22 cellular contexts compared by ENCODE assay signal in genomic region chr4:133596459-133596858, GRCh38.
"Had no signal": no experiment of that assay in that cellular context is flagged by ENCODE, and none has a peak within 500 bp of the region (broad histone marks: within the 10 kb centered on the region; RNA-seq: fewer than 3 reads in every experiment).

No MANE protein-coding gene starts in this region.

- FAIRE-seq: bronchial epithelial cell, endothelial cell of umbilical vein had no signal

- H3K27me3 ChIP-seq: ascending aorta, esophagus squamous epithelium, heart right ventricle, upper lobe of right lung had no signal

- ATAC-seq: heart right ventricle; natural killer cell; sciatic nerve; stimulated activated effector memory CD8-positive, alpha-beta T cell treated with anti-CD3 and anti-CD28 coated beads, Interleukin-12 subunit alpha, Interleukin-12 subunit beta, amount 100 ng/mL, for 72 hours; upper lobe of right lung had no signal

- H3K4me1 Mint-ChIP-seq: natural killer cell; stimulated activated effector memory CD8-positive, alpha-beta T cell treated with anti-CD3 and anti-CD28 coated beads, Interleukin-12 subunit alpha, Interleukin-12 subunit beta, amount 100 ng/mL, for 72 hours had no signal

- H3K4me3 ChIP-seq: ascending aorta, esophagus squamous epithelium, heart right ventricle, thoracic aorta, upper lobe of right lung had no signal

- H3K9me3 Mint-ChIP-seq: dendritic cell treated with granulocyte-macrophage colony-stimulating factor and Interleukin-4, amounts not matched to agents 40 ng/mL and 50 ng/mL, for 4 days had no signal

- H3K36me3 Mint-ChIP-seq: natural killer cell; stimulated activated effector memory CD8-positive, alpha-beta T cell treated with anti-CD3 and anti-CD28 coated beads, Interleukin-12 subunit alpha, Interleukin-12 subunit beta, amount 100 ng/mL, for 72 hours had no signal

- H3K4me3 Mint-ChIP-seq: dendritic cell treated with granulocyte-macrophage colony-stimulating factor and Interleukin-4, amounts not matched to agents 40 ng/mL and 50 ng/mL, for 4 days; natural killer cell; stimulated activated effector memory CD8-positive, alpha-beta T cell treated with anti-CD3 and anti-CD28 coated beads, Interleukin-12 subunit alpha, Interleukin-12 subunit beta, amount 100 ng/mL, for 72 hours had no signal

- H3K36me3 ChIP-seq: ascending aorta, esophagus squamous epithelium, heart right ventricle, thoracic aorta, upper lobe of right lung had no signal

- DNase-seq: activated CD4-positive, alpha-beta T cell treated with anti-CD3 and anti-CD28 coated beads, Interleukin-2, amount 50 U/mL, for 1 hour; activated CD4-positive, CD25-positive, alpha-beta regulatory T cell treated with anti-CD3 and anti-CD28 coated beads, Interleukin-2, amount 50 U/mL, for 72 hours; activated CD8-positive, alpha-beta memory T cell treated with anti-CD3 and anti-CD28 coated beads, Interleukin-2, amount 50 U/mL, for 48 hours; activated effector memory CD4-positive, alpha-beta T cell treated with Interleukin-2 at 50 U/mL for 16 hours; activated naive CD4-positive, alpha-beta T cell treated with anti-CD3 and anti-CD28 coated beads, Interleukin-2, amount 50 U/mL, for 16 hours; activated T-cell treated with anti-CD3 and anti-CD28 coated beads, Interleukin-2, amount 50 U/mL, for 48 hours; cerebellar nuclear complex; effector CD8-positive, alpha-beta T cell; esophagus squamous epithelium; heart right ventricle; natural killer cell; nucleus accumbens; stimulated activated CD4-positive, alpha-beta T cell treated with anti-CD3 and anti-CD28 coated beads, Interleukin-4, amount 100 ng/mL, for 24 hours; T-helper 2 cell; upper lobe of right lung had no signal

- H3K4me1 ChIP-seq: ascending aorta, esophagus squamous epithelium, heart right ventricle, upper lobe of right lung had no signal

- H3K27ac ChIP-seq: ascending aorta, esophagus squamous epithelium, heart right ventricle, thoracic aorta, upper lobe of right lung had no signal

- H3K27ac Mint-ChIP-seq: dendritic cell treated with granulocyte-macrophage colony-stimulating factor and Interleukin-4, amounts not matched to agents 40 ng/mL and 50 ng/mL, for 4 days; natural killer cell; stimulated activated effector memory CD8-positive, alpha-beta T cell treated with anti-CD3 and anti-CD28 coated beads, Interleukin-12 subunit alpha, Interleukin-12 subunit beta, amount 100 ng/mL, for 72 hours had no signal

- H3K9me3 ChIP-seq: ascending aorta, esophagus squamous epithelium, heart right ventricle, thoracic aorta, upper lobe of right lung had no signal

- H3K27me3 Mint-ChIP-seq: dendritic cell treated with granulocyte-macrophage colony-stimulating factor and Interleukin-4, amounts not matched to agents 40 ng/mL and 50 ng/mL, for 4 days had no signal
